In the genomic region with DNA sequence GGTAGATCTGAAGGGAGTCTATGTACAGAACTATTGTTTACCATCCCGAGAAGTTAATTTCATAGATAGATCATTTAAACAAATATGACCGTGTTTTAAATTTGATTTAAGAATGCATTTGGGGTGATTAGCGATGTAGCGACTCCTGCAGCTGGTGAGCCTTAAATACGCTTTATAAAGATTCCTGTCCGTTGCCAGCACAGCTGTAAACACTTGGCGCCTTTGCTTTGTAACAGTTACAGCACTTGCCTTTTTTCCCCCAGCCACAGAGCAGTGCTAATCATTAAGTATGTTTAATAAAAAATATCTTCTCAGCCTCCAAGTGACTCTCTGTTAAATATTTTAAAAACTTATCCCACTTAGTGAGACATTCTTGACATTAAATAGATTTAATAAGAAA, we compare ENCODE assay signal across 17 cellular contexts.
DNase-seq lines count a peak whose midpoint lies in the region; ATAC-seq and TF ChIP-seq lines count a peak whose summit lies in the region.
"Had no signal": no experiment of that assay in that cellular context is flagged by ENCODE, and none has a peak within 500 bp of the region (broad histone marks: within the 10 kb centered on the region; RNA-seq: fewer than 3 reads in every experiment).

No MANE protein-coding gene starts in this region.

- 71 to 78% (median 78%) methylated on average over 7 of the region's 7 CpGs for WGBS in psoas muscle, 3 donors

- H3K27ac ChIP-seq in fibroblast of lung (ENCODE audit: insufficient read depth, low read length) (no peak overlapping the region), psoas muscle (peak overlapping the region; percentile 78), uterus (peak overlapping the region; percentile 46 to 55)
- H3K27ac ChIP-seq: 22Rv1, A549, C4-2B, GM23248 had no signal

- DNase-seq in NCI-H748 (lab: John Stamatoyannopoulos, UW; ENCODE audit: unreplicated experiment) (peak; percentile 10), NCI-H748 treated with DMSO at 0.1 percent for 48 hours (lab: John Stamatoyannopoulos, UW) (no peak), fibroblast of lung (ENCODE audit: low read depth in 2 of 2) (peak in 1 of 2 donors; percentile 37), psoas muscle (no peak), uterus (peak in 1 of 2 donors; percentile 30), NCI-H2029 treated with DMSO at 0.1 percent for 48 hours (lab: John Stamatoyannopoulos, UW) (no peak), left colon (no peak)
- DNase-seq: AML-193; CD4-positive, alpha-beta T cell; DMS153; DMS79; GDM1; GM23248 had no signal

- TF ChIP-seq CTCF in fibroblast of lung (conservative IDR thresholded peaks at IDR 0.05 in 1 of 2, IDR thresholded peaks at IDR 0.05 in 1 of 2; ENCODE audit: low read depth in 1 of 2, low read length in 2 of 2): peak; percentile 5 to 18
- no peak for TF ChIP-seq CTCF in psoas muscle (IDR thresholded peaks at IDR 0.05)
- no peak for TF ChIP-seq CTCF in uterus (IDR thresholded peaks at IDR 0.05)

- no peaks in the 10 kb centered on the region for H3K79me2 ChIP-seq in fibroblast of lung (ENCODE audit: control insufficient read depth, insufficient read depth, low read length)

- no peak overlapping the region for H3K9ac ChIP-seq in fibroblast of lung (ENCODE audit: insufficient read depth, low read length)
- H3K9ac ChIP-seq: GM23248 had no signal

- H2AFZ ChIP-seq in fibroblast of lung (ENCODE audit: low read length): no peak overlapping the region
- H2AFZ ChIP-seq: GM23248 had no signal

- H3K27me3 ChIP-seq in fibroblast of lung (ENCODE audit: control insufficient read depth, insufficient read depth, low read length): no peaks in the 10 kb centered on the region
- H3K27me3 ChIP-seq in psoas muscle (ENCODE audit: insufficient read depth in 3 of 3, low read length in 2 of 3): no peaks in the 10 kb centered on the region
- H3K27me3 ChIP-seq in uterus: no peaks in the 10 kb centered on the region

- TF ChIP-seq POLR2A in uterus (IDR thresholded peaks at IDR 0.05): no peak

- no peak overlapping the region for H3K4me3 ChIP-seq in fibroblast of lung (replicated peaks in 1 of 4; ENCODE audit: control extremely low read depth in 1 of 4, insufficient read depth in 1 of 4, low read depth in 3 of 4, low read length in 4 of 4)
- H3K4me3 ChIP-seq in psoas muscle: no peak overlapping the region
- H3K4me3 ChIP-seq in uterus: no peak overlapping the region
- H3K4me3 ChIP-seq: A549, GM23248, HAP-1 had no signal

- H3K36me3 ChIP-seq in fibroblast of lung (ENCODE audit: control insufficient read depth, insufficient read depth, low read length) (no peaks in the 10 kb centered on the region), psoas muscle (ENCODE audit: insufficient read depth in 1 of 2, low read depth in 1 of 2) (no peaks in the 10 kb centered on the region), uterus (no peaks in the 10 kb centered on the region)
- H3K36me3 ChIP-seq: HAP-1 had no signal

- H4K20me1 ChIP-seq in fibroblast of lung (ENCODE audit: control insufficient read depth, extremely low read depth, insufficient read depth, low read length): no peaks in the 10 kb centered on the region

- H3K9me3 ChIP-seq in fibroblast of lung (ENCODE audit: control insufficient read depth, insufficient read depth, low read depth, low read length) (no peaks in the 10 kb centered on the region), psoas muscle (no peaks in the 10 kb centered on the region), uterus (no peaks in the 10 kb centered on the region)
- H3K9me3 ChIP-seq: A549, HAP-1 had no signal

- H3K4me1 ChIP-seq in fibroblast of lung (ENCODE audit: control insufficient read depth, extremely low read depth, insufficient read depth, low read length): no peaks in the 10 kb centered on the region
- peaks cover 21% of the 10 kb centered on the region for H3K4me1 ChIP-seq in psoas muscle
- H3K4me1 ChIP-seq in uterus: no peaks in the 10 kb centered on the region
- H3K4me1 ChIP-seq: A549, HAP-1 had no signal

- ATAC-seq in psoas muscle (no peak), left colon (no peak)
- ATAC-seq: A549 had no signal

- intact Hi-C loops in psoas muscle (cut with DNase I): no loop called here
- intact Hi-C loops in uterus (cut with DNase I; ENCODE audit: low total_unique reads): no loop called here
- intact Hi-C loops in left colon (cut with DNase I, micrococcal nuclease): no loop called here

- no peak overlapping the region for H3K4me2 ChIP-seq in fibroblast of lung (ENCODE audit: extremely low read depth, insufficient read depth, low read length)
- H3K4me2 ChIP-seq: A549 had no signal

Comparison
In these comparisons a context has a peak if more than half of its experiments do, and no peak if none do; other contexts are left out.
1. CTCF ChIP-seq: peak in fibroblast of lung (2 of 2); none in psoas muscle (single experiment) and uterus (0 of 4).